In the genomic region with DNA sequence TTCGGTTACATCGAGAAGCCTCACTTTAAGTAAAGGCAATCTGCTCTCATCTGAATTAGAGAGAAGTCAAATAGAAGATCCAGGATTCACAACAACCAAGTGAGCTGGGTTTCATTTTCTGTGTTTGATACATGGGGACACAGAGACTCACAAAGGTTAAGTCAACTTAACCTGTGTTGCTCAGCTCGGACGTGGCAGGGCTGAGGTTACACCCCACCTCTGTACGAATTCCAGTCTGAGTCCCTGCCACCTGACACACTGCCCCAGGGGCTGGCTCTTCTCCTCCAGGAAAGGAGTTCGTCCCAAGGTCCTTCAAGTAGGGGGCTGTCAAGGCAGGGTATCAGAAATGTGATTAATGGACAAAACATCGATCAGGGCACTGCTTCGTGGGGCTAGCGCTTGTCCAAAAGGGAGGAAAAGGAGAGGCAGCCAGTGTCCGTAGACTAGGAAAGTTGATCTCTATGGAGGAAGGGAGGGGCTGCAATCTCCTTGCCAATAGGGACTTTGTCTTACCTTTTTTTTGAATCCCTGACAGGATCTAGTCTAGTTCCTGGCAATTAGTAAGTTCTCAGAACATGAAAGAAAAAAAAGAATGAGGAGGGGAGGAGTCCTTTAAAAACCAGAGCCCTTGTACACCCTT, we compare ENCODE assay signal across 25 cellular contexts.
DNase-seq lines count a peak whose midpoint lies in the region; ATAC-seq, FAIRE-seq and TF ChIP-seq lines count a peak whose summit lies in the region.
"Had no signal": no experiment of that assay in that cellular context is flagged by ENCODE, and none has a peak within 500 bp of the region (broad histone marks: within the 10 kb centered on the region; RNA-seq: fewer than 3 reads in every experiment).

No MANE protein-coding gene starts in this region.

- FAIRE-seq in bronchial epithelial cell (lab: Jason Lieb, UNC): peak; percentile 58
- FAIRE-seq: HTR-8/SVneo had no signal

- no peak for DNase-seq in activated naive CD4-positive, alpha-beta T cell treated with anti-CD3 and anti-CD28 coated beads for 36 hours
- DNase-seq in activated naive CD4-positive, alpha-beta T cell treated with anti-CD3 and anti-CD28 coated beads, Interleukin-2, amount 50 U/mL, for 16 hours: no peak
- DNase-seq in bronchial epithelial cell (ENCODE audit: low read depth) (no peak), mucosa of descending colon (no peak), smooth muscle cell (lab: John Stamatoyannopoulos, UW; ENCODE audit: unreplicated experiment) (no peak), midbrain (lab: John Stamatoyannopoulos, UW) (no peak), Ammon's horn (ENCODE audit: low spot score) (no peak), HuH-7 (ENCODE audit: low spot score) (no peak)
- DNase-seq: activated CD4-positive, alpha-beta T cell treated with anti-CD3 and anti-CD28 coated beads for 48 hours; activated effector memory CD4-positive, alpha-beta T cell treated with Interleukin-2 at 50 U/mL for 16 hours; amygdala; cerebellar nuclear complex; COR-L47; natural killer cell; NCI-H1105; NCI-H2081 treated with DMSO at 0.1 percent for 48 hours had no signal

- TF ChIP-seq CTCF in bronchial epithelial cell (IDR thresholded peaks at IDR 0.05; ENCODE audit: insufficient read depth, low read length, severe bottlenecking) (no peak), mucosa of descending colon (IDR thresholded peaks at IDR 0.05) (no peak), smooth muscle cell (IDR thresholded peaks at IDR 0.05; ENCODE audit: borderline replicate concordance, insufficient read depth, poor library complexity, severe bottlenecking) (no peak)

- 83% methylated on average over 10 of the region's 10 CpGs for WGBS in smooth muscle cell (ENCODE audit: low lambda C conversion rate)

- intact Hi-C loops in activated naive CD4-positive, alpha-beta T cell treated with anti-CD3 and anti-CD28 coated beads for 36 hours (cut with micrococcal nuclease): loop anchor here (5.0 kb wide), 1 partner anchor 235 kb away; no protein-coding TSS in a partner anchor
- intact Hi-C loops in mucosa of descending colon (cut with DNase I, micrococcal nuclease): no loop called here

- peaks cover 11% of the 10 kb centered on the region for H3F3A ChIP-seq in smooth muscle cell (ENCODE audit: low read depth)

- CTCF ChIA-PET in activated naive CD4-positive, alpha-beta T cell treated with anti-CD3 and anti-CD28 coated beads for 36 hours (lab: Charles Lee): no interaction called here

- H3K27me3 ChIP-seq in bronchial epithelial cell (ENCODE audit: control insufficient read depth, insufficient read depth, low read length): no peaks in the 10 kb centered on the region
- no peaks in the 10 kb centered on the region for H3K27me3 ChIP-seq in smooth muscle cell (ENCODE audit: low read depth)
- H3K27me3 ChIP-seq: esophagus muscularis mucosa, tibial nerve had no signal

- H3K36me3 Mint-ChIP-seq in activated naive CD4-positive, alpha-beta T cell treated with anti-CD3 and anti-CD28 coated beads for 36 hours (ENCODE audit: low read depth): no peaks in the 10 kb centered on the region
- H3K36me3 Mint-ChIP-seq: natural killer cell; stimulated activated memory B cell treated with anti-CD40 and anti-IgM and Interleukin-4, amounts not matched to agents 10 μg/mL and 1 μg/mL and 100 μg/mL, for 72 hours had no signal

- H3K27ac ChIP-seq in smooth muscle cell (ENCODE audit: low read depth): peak overlapping the region; percentile 39
- H3K27ac ChIP-seq: 22Rv1, RWPE1 had no signal

- no peaks in the 10 kb centered on the region for H3K9me3 ChIP-seq in mucosa of descending colon
- no peaks in the 10 kb centered on the region for H3K9me3 ChIP-seq in smooth muscle cell (replicated peaks; ENCODE audit: low read depth)
- H3K9me3 ChIP-seq: esophagus muscularis mucosa, tibial nerve had no signal

- no peaks in the 10 kb centered on the region for H4K20me1 ChIP-seq in smooth muscle cell (ENCODE audit: low read depth)

- no peak overlapping the region for H3K4me2 ChIP-seq in smooth muscle cell

- H3K36me3 ChIP-seq in bronchial epithelial cell (ENCODE audit: control insufficient read depth, insufficient read depth, low read length): no peaks in the 10 kb centered on the region
- H3K36me3 ChIP-seq in mucosa of descending colon (ENCODE audit: low read depth): no peaks in the 10 kb centered on the region
- no peaks in the 10 kb centered on the region for H3K36me3 ChIP-seq in smooth muscle cell (ENCODE audit: low read depth)
- H3K36me3 ChIP-seq: esophagus muscularis mucosa, tibial nerve had no signal

- no peak overlapping the region for H3K4me3 ChIP-seq in bronchial epithelial cell (ENCODE audit: low read depth, low read length)
- no peak overlapping the region for H3K4me3 ChIP-seq in mucosa of descending colon
- H3K4me3 ChIP-seq in smooth muscle cell: no peak overlapping the region
- H3K4me3 ChIP-seq: esophagus muscularis mucosa, GM23248, lung, tibial nerve had no signal

- no peak overlapping the region for H3K4me3 Mint-ChIP-seq in activated naive CD4-positive, alpha-beta T cell treated with anti-CD3 and anti-CD28 coated beads for 36 hours
- H3K4me3 Mint-ChIP-seq: B cell; natural killer cell; stimulated activated memory B cell treated with anti-CD40 and anti-IgM and Interleukin-4, amounts not matched to agents 10 μg/mL and 1 μg/mL and 100 μg/mL, for 72 hours had no signal

- no peaks in the 10 kb centered on the region for H3K79me2 ChIP-seq in smooth muscle cell (ENCODE audit: low read depth)

- H3K9ac ChIP-seq in smooth muscle cell (ENCODE audit: low read depth): no peak overlapping the region

- ATAC-seq in mucosa of descending colon: peak; percentile 48
- ATAC-seq: natural killer cell had no signal

- H2AFZ ChIP-seq in smooth muscle cell (ENCODE audit: low read depth): no peak overlapping the region

- no peaks in the 10 kb centered on the region for H3K9me3 Mint-ChIP-seq in activated naive CD4-positive, alpha-beta T cell treated with anti-CD3 and anti-CD28 coated beads for 36 hours
- H3K9me3 Mint-ChIP-seq: natural killer cell; stimulated activated memory B cell treated with anti-CD40 and anti-IgM and Interleukin-4, amounts not matched to agents 10 μg/mL and 1 μg/mL and 100 μg/mL, for 72 hours had no signal

- H3K4me1 ChIP-seq in mucosa of descending colon (ENCODE audit: low read depth) (no peaks in the 10 kb centered on the region), smooth muscle cell (ENCODE audit: low read depth) (peaks cover 15% of the 10 kb centered on the region)

- peak overlapping the region; percentile 72 for H3K27ac Mint-ChIP-seq in activated naive CD4-positive, alpha-beta T cell treated with anti-CD3 and anti-CD28 coated beads for 36 hours
- H3K27ac Mint-ChIP-seq: B cell; natural killer cell; stimulated activated memory B cell treated with anti-CD40 and anti-IgM and Interleukin-4, amounts not matched to agents 10 μg/mL and 1 μg/mL and 100 μg/mL, for 72 hours had no signal

- H3K27me3 Mint-ChIP-seq in activated naive CD4-positive, alpha-beta T cell treated with anti-CD3 and anti-CD28 coated beads for 36 hours (ENCODE audit: low read depth): no peaks in the 10 kb centered on the region
- H3K27me3 Mint-ChIP-seq: B cell had no signal

- H3K4me1 Mint-ChIP-seq in activated naive CD4-positive, alpha-beta T cell treated with anti-CD3 and anti-CD28 coated beads for 36 hours (ENCODE audit: low read depth): peaks cover 24% of the 10 kb centered on the region
